ENCODE assay signal across 21 cellular contexts in genomic region chr1:230844561-230844960, GRCh38.
"Had no signal": no experiment of that assay in that cellular context is flagged by ENCODE, and none has a peak within 500 bp of the region (broad histone marks: within the 10 kb centered on the region; RNA-seq: fewer than 3 reads in every experiment).

No MANE protein-coding gene starts in this region.

- ATAC-seq: gastroesophageal sphincter; mucosa of descending colon; natural killer cell; stimulated activated effector memory CD8-positive, alpha-beta T cell treated with anti-CD3 and anti-CD28 coated beads, Interleukin-12 subunit alpha, Interleukin-12 subunit beta, amount 100 ng/mL, for 72 hours; stimulated activated naive CD8-positive, alpha-beta T cell treated with anti-CD3 and anti-CD28 coated beads, Interleukin-15, Interleukin-2, amounts not matched to agents 100 U/mL and 50 U/mL, for 24 hours had no signal

- H3K4me3 Mint-ChIP-seq: natural killer cell; stimulated activated effector memory CD8-positive, alpha-beta T cell treated with anti-CD3 and anti-CD28 coated beads, Interleukin-12 subunit alpha, Interleukin-12 subunit beta, amount 100 ng/mL, for 72 hours had no signal

- H3K9me3 ChIP-seq: colonic mucosa, esophagus muscularis mucosa, gastroesophageal sphincter, mucosa of descending colon, psoas muscle, right lobe of liver, transverse colon had no signal

- H3K36me3 Mint-ChIP-seq: natural killer cell had no signal

- H2AFZ ChIP-seq: hepatocyte had no signal

- H3K27me3 ChIP-seq: colonic mucosa, dorsolateral prefrontal cortex, esophagus muscularis mucosa, gastroesophageal sphincter, hepatocyte, right lobe of liver, transverse colon had no signal

- H3K9me3 Mint-ChIP-seq: natural killer cell; stimulated activated effector memory CD8-positive, alpha-beta T cell treated with anti-CD3 and anti-CD28 coated beads, Interleukin-12 subunit alpha, Interleukin-12 subunit beta, amount 100 ng/mL, for 72 hours had no signal

- H3K4me1 Mint-ChIP-seq: natural killer cell; stimulated activated effector memory CD8-positive, alpha-beta T cell treated with anti-CD3 and anti-CD28 coated beads, Interleukin-12 subunit alpha, Interleukin-12 subunit beta, amount 100 ng/mL, for 72 hours had no signal

- H3K4me1 ChIP-seq: colonic mucosa had no signal

- H3K36me3 ChIP-seq: colonic mucosa had no signal

- H3K4me3 ChIP-seq: colonic mucosa, dorsolateral prefrontal cortex, esophagus muscularis mucosa, gastroesophageal sphincter, hepatocyte, mucosa of descending colon, psoas muscle, right lobe of liver, transverse colon had no signal

- H3K27ac ChIP-seq: colonic mucosa, epithelial cell of prostate, esophagus muscularis mucosa, gastroesophageal sphincter, hepatocyte, psoas muscle, right lobe of liver, transverse colon had no signal

- DNase-seq: cerebellar nuclear complex; colonic mucosa; dorsolateral prefrontal cortex; effector memory CD4-positive, alpha-beta T cell; foreskin fibroblast; mammary epithelial cell; mucosa of descending colon; natural killer cell; occipital lobe; psoas muscle; retina; right lobe of liver; stimulated activated CD4-positive, alpha-beta T cell treated with anti-CD3 and anti-CD28 coated beads, Interleukin-4, amount 100 ng/mL, for 1 hour; stimulated activated CD8-positive, alpha-beta memory T cell treated with anti-CD3 and anti-CD28 coated beads, Interleukin-4, amount 100 ng/mL, for 48 hours; stimulated activated naive CD8-positive, alpha-beta T cell treated with anti-CD3 and anti-CD28 coated beads, Interleukin-15, Interleukin-2, amounts not matched to agents 100 U/mL and 50 U/mL, for 24 hours; transverse colon had no signal

- H3K27ac Mint-ChIP-seq: natural killer cell; stimulated activated effector memory CD8-positive, alpha-beta T cell treated with anti-CD3 and anti-CD28 coated beads, Interleukin-12 subunit alpha, Interleukin-12 subunit beta, amount 100 ng/mL, for 72 hours had no signal

- H3K4me2 ChIP-seq: hepatocyte had no signal
